8 cellular contexts compared by ENCODE assay signal in the genomic region with DNA sequence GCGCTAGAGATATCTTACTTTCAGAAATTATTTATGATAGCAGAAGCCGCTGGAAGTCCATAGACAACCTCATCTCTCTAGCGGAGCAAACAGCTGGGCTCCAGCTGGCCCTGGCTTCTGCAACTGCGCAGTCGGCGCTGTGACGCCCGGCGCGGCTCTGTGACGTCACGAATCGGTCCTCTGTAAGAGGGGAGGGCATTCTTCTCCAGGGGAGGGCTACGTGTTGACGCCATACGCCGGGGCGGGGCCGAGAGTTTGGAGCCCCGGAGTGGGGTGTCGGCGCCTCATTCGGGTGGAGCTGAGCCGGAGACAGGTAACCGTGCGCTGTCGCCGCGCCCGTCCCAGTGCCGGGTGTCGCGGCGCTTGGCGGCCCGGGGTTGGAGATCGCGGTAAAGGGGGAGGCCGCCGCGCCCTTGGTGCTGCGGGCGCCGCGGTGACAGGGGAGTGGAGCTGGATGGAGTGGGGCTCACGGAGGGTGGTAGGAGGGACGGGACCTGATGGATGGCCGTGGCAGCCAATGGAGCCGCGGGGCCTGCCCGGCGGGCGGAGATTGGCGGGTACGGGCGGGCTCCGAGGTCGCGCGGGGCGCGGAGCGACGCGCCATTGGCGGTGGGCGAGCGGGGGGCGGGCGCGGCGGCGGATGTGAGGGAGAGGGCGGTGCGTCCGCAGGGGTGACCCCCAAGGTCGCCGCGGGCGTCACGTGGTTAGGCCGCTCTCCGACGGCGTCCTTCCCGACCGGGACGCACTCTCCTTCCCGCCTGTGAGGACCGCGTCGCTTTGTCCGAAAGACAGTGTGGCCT. TPM values are rescaled to one million over a fixed set of nuclear protein-coding genes. Genes with fewer than 3 reads are reported as not detected.
DNase-seq lines count a peak whose midpoint lies in the region; ATAC-seq and TF ChIP-seq lines count a peak whose summit lies in the region.

A gene (plus strand): TSS at position 287 of the 800 bp plus-strand sequence. CDS start 17,717 bp downstream, outside the sequence.

- ATAC-seq in HG02884 (IDR thresholded peaks at IDR 0.05; ENCODE audit: unreplicated experiment) (peak; percentile 92), left cardiac atrium (peak; percentile 99)

- DNase-seq in GM13977 (ENCODE audit: low spot score) (peak; percentile 99), NCI-H1694 (lab: John Stamatoyannopoulos, UW) (peak; percentile 98), amniotic stem cell (lab: John Stamatoyannopoulos, UW) (peak; percentile 96), left cardiac atrium (peak; percentile 99), progenitor cell of endocrine pancreas (ENCODE audit: low spot score, unreplicated experiment) (peak; percentile 98), ureter (ENCODE audit: low spot score) (peak; percentile 99)

- H3K9me3 Mint-ChIP-seq in T-helper 1 cell treated with Interleukin-12 subunit alpha and Interleukin-12 subunit beta and Interleukin-4 antibody, amounts not matched to agents 30 μg/mL and 1 μg/mL, for 36 hours, result no peaks in the 10 kb centered on the region
- no peaks in the 10 kb centered on the region for H3K9me3 Mint-ChIP-seq in progenitor cell of endocrine pancreas (ENCODE audit: low read depth)

- intact Hi-C loops in left cardiac atrium (cut with DNase I), result loop anchor here in 1 of 2 donors (5.0 to 10.0 kb wide), 2 partner anchors 46 to 158 kb away; no protein-coding TSS in a partner anchor

- peaks cover 31% of the 10 kb centered on the region for H3K4me1 Mint-ChIP-seq in T-helper 1 cell treated with Interleukin-12 subunit alpha and Interleukin-12 subunit beta and Interleukin-4 antibody, amounts not matched to agents 30 μg/mL and 1 μg/mL, for 36 hours (ENCODE audit: low read depth)
- H3K4me1 Mint-ChIP-seq in progenitor cell of endocrine pancreas (ENCODE audit: low read depth), result peaks cover 13% of the 10 kb centered on the region

- H3K4me3 Mint-ChIP-seq in T-helper 1 cell treated with Interleukin-12 subunit alpha and Interleukin-12 subunit beta and Interleukin-4 antibody, amounts not matched to agents 30 μg/mL and 1 μg/mL, for 36 hours, result peak within 1 kb of the TSS; percentile 99
- H3K4me3 Mint-ChIP-seq in progenitor cell of endocrine pancreas (ENCODE audit: low read depth), result peak within 1 kb of the TSS; percentile 98

- TF ChIP-seq CTCF in GM13977 (IDR thresholded peaks at IDR 0.05; ENCODE audit: extremely low read depth, insufficient read depth, missing control alignments) (no peak), progenitor cell of endocrine pancreas (IDR thresholded peaks at IDR 0.05; ENCODE audit: unreplicated experiment) (no peak)

- peaks cover 15% of the 10 kb centered on the region for H3K36me3 Mint-ChIP-seq in T-helper 1 cell treated with Interleukin-12 subunit alpha and Interleukin-12 subunit beta and Interleukin-4 antibody, amounts not matched to agents 30 μg/mL and 1 μg/mL, for 36 hours (ENCODE audit: low read depth)
- H3K36me3 Mint-ChIP-seq in progenitor cell of endocrine pancreas (ENCODE audit: insufficient read depth), result peaks cover 9% of the 10 kb centered on the region

- in situ Hi-C loops in GM13977 (cut with MboI; ENCODE audit: low pct_unique_long_range_greater_than_20kb, low sequenced_read_pairs, unreplicated experiment), result no loop called here

- peaks cover 13% of the 10 kb centered on the region for H3K27me3 Mint-ChIP-seq in T-helper 1 cell treated with Interleukin-12 subunit alpha and Interleukin-12 subunit beta and Interleukin-4 antibody, amounts not matched to agents 30 μg/mL and 1 μg/mL, for 36 hours (ENCODE audit: low read depth)
- H3K27me3 Mint-ChIP-seq in progenitor cell of endocrine pancreas, result no peaks in the 10 kb centered on the region

- H3K27ac Mint-ChIP-seq in T-helper 1 cell treated with Interleukin-12 subunit alpha and Interleukin-12 subunit beta and Interleukin-4 antibody, amounts not matched to agents 30 μg/mL and 1 μg/mL, for 36 hours, result peak within 1 kb of the TSS; percentile 100
- H3K27ac Mint-ChIP-seq in progenitor cell of endocrine pancreas, result peak within 1 kb of the TSS; percentile 99

RNA-seq across cellular contexts. Expression of the gene that starts here (rescaled TPM):
- 100 to 1,000 TPM; 343 to 358 TPM for total RNA-seq in left cardiac atrium
- 93.5 and 105 TPM in 2 replicates for total RNA-seq in progenitor cell of endocrine pancreas
- 109 TPM for total RNA-seq in ureter

Comparison
In these comparisons a context has a peak if more than half of its experiments do, and no peak if none do; other contexts are left out.
1. Peak in every context shown above with its lines: DNase-seq and ATAC-seq.